25 cellular contexts compared by ENCODE assay signal in genomic region chr1:22875240-22875639, GRCh38.
"Had no signal": no experiment of that assay in that cellular context is flagged by ENCODE, and none has a peak within 500 bp of the region (broad histone marks: within the 10 kb centered on the region; RNA-seq: fewer than 3 reads in every experiment).

No MANE protein-coding gene starts in this region.

- H3K4me2 ChIP-seq: hepatocyte, smooth muscle cell had no signal

- H3K27me3 Mint-ChIP-seq: activated naive CD8-positive, alpha-beta T cell treated with anti-CD3 and anti-CD28 coated beads for 36 hours; activated T-cell treated with anti-CD3 and anti-CD28 coated beads, Interleukin-2, amount 50 U/mL, for 24 hours had no signal

- H3K36me3 ChIP-seq: breast epithelium, colonic mucosa, left ventricle myocardium inferior, sigmoid colon, stomach, suprapubic skin, tibial nerve, uterus had no signal

- H3K9me3 ChIP-seq: breast epithelium, colonic mucosa, left ventricle myocardium inferior, sigmoid colon, stomach, suprapubic skin, tibial nerve, uterus had no signal

- H3K4me1 ChIP-seq: colonic mucosa, uterus had no signal

- H3K36me3 Mint-ChIP-seq: activated naive CD8-positive, alpha-beta T cell treated with anti-CD3 and anti-CD28 coated beads for 36 hours; naive thymus-derived CD8-positive, alpha-beta T cell; stimulated activated memory B cell treated with anti-CD40 and anti-IgM and Interleukin-4, amounts not matched to agents 10 μg/mL and 1 μg/mL and 100 μg/mL, for 72 hours had no signal

- H3K27me3 ChIP-seq: breast epithelium, colonic mucosa, hepatocyte, sigmoid colon, tibial nerve, uterus had no signal

- H3K4me3 Mint-ChIP-seq: activated naive CD8-positive, alpha-beta T cell treated with anti-CD3 and anti-CD28 coated beads for 36 hours; activated T-cell treated with anti-CD3 and anti-CD28 coated beads, Interleukin-2, amount 50 U/mL, for 24 hours; activated T-helper 17 cell treated with anti-CD3 and anti-CD28 coated beads, Interleukin-2, amount 50 U/mL, for 72 hours; naive thymus-derived CD8-positive, alpha-beta T cell; stimulated activated memory B cell treated with anti-CD40 and anti-IgM and Interleukin-4, amounts not matched to agents 10 μg/mL and 1 μg/mL and 100 μg/mL, for 72 hours had no signal

- H3K4me3 ChIP-seq: breast epithelium, colonic mucosa, hepatocyte, left ventricle myocardium inferior, sigmoid colon, smooth muscle cell, stomach, suprapubic skin, tibial nerve, uterus had no signal

- H3K79me2 ChIP-seq: hepatocyte had no signal

- H3K9me3 Mint-ChIP-seq: activated naive CD8-positive, alpha-beta T cell treated with anti-CD3 and anti-CD28 coated beads for 36 hours; activated T-cell treated with anti-CD3 and anti-CD28 coated beads, Interleukin-2, amount 50 U/mL, for 24 hours; activated T-helper 17 cell treated with anti-CD3 and anti-CD28 coated beads, Interleukin-2, amount 50 U/mL, for 72 hours; naive thymus-derived CD8-positive, alpha-beta T cell; stimulated activated memory B cell treated with anti-CD40 and anti-IgM and Interleukin-4, amounts not matched to agents 10 μg/mL and 1 μg/mL and 100 μg/mL, for 72 hours had no signal

- H3K4me1 Mint-ChIP-seq: activated naive CD8-positive, alpha-beta T cell treated with anti-CD3 and anti-CD28 coated beads for 36 hours; activated T-helper 17 cell treated with anti-CD3 and anti-CD28 coated beads, Interleukin-2, amount 50 U/mL, for 72 hours; naive thymus-derived CD8-positive, alpha-beta T cell; stimulated activated memory B cell treated with anti-CD40 and anti-IgM and Interleukin-4, amounts not matched to agents 10 μg/mL and 1 μg/mL and 100 μg/mL, for 72 hours had no signal

- H3K27ac ChIP-seq: breast epithelium, colonic mucosa, hepatocyte, left ventricle myocardium inferior, sigmoid colon, stomach, suprapubic skin, tibial nerve, uterus had no signal

- H2AFZ ChIP-seq: hepatocyte had no signal

- DNase-seq: activated CD4-positive, alpha-beta T cell treated with anti-CD3 and anti-CD28 coated beads for 1 hour; activated CD8-positive, alpha-beta memory T cell treated with anti-CD3 and anti-CD28 coated beads for 24 hours; activated CD8-positive, alpha-beta memory T cell treated with anti-CD3 and anti-CD28 coated beads, Interleukin-2, amount 50 U/mL, for 4 hours; activated naive CD4-positive, alpha-beta T cell treated with Interleukin-2 at 50 U/mL for 16 hours; activated naive CD8-positive, alpha-beta T cell treated with anti-CD3 and anti-CD28 coated beads for 36 hours; activated T-cell treated with anti-CD3 and anti-CD28 coated beads, Interleukin-2, amount 50 U/mL, for 24 hours; colonic mucosa; erythroblast; foreskin fibroblast; kidney glomerular epithelial cell; left ventricle myocardium inferior; naive thymus-derived CD8-positive, alpha-beta T cell; occipital lobe; sigmoid colon; stimulated activated CD4-positive, alpha-beta T cell treated with anti-CD3 and anti-CD28 coated beads, Interleukin-15, amount 100 ng/mL, for 24 hours; stomach; T-helper 9 cell; uterus had no signal

- H3K27ac Mint-ChIP-seq: activated naive CD8-positive, alpha-beta T cell treated with anti-CD3 and anti-CD28 coated beads for 36 hours; activated T-cell treated with anti-CD3 and anti-CD28 coated beads, Interleukin-2, amount 50 U/mL, for 24 hours; activated T-helper 17 cell treated with anti-CD3 and anti-CD28 coated beads, Interleukin-2, amount 50 U/mL, for 72 hours; naive thymus-derived CD8-positive, alpha-beta T cell; stimulated activated memory B cell treated with anti-CD40 and anti-IgM and Interleukin-4, amounts not matched to agents 10 μg/mL and 1 μg/mL and 100 μg/mL, for 72 hours had no signal
